1 cellular context compared by ENCODE assay signal in genomic region chr5:107696511-107696910, GRCh38.
TF ChIP-seq lines count a peak whose summit lies in the region.

No MANE protein-coding gene starts in this region.

TF ChIP-seq in H1, 55 proteins besides CTCF, POLR2A, EP300 and RAD21:
- TF ChIP-seq BCL11A (IDR thresholded peaks at IDR 0.05; ENCODE audit: low read depth in 2 of 2, low read length in 2 of 2) (no peak), GABPA (IDR thresholded peaks at IDR 0.05; ENCODE audit: borderline replicate concordance, insufficient read depth, low read length) (no peak), TAF7 (optimal IDR thresholded peaks at IDR 0.05; ENCODE audit: borderline replicate concordance, low read depth, low read length) (no peak), CTBP2 (IDR thresholded peaks at IDR 0.05; ENCODE audit: borderline replicate concordance, insufficient read depth, insufficient read length, low read length) (no peak), SIN3A (conservative IDR thresholded peaks at IDR 0.05 in 1 of 2, IDR thresholded peaks at IDR 0.05 in 1 of 2; ENCODE audit: low read depth in 1 of 2, low read length in 2 of 2) (no peak), KDM5A (IDR thresholded peaks at IDR 0.05; ENCODE audit: low read length) (no peak), TEAD4 (IDR thresholded peaks at IDR 0.05; ENCODE audit: low read depth, low read length) (no peak), TCF12 (IDR thresholded peaks at IDR 0.05; ENCODE audit: low read depth, low read length) (no peak), SUZ12 (IDR thresholded peaks at IDR 0.05; ENCODE audit: low read length) (no peak), CEBPB (IDR thresholded peaks at IDR 0.05; ENCODE audit: low read depth, low read length) (no peak)
